Comparison of ENCODE assay signal across 9 cellular contexts in genomic region chr17:35374766-35375344, GRCh38. TPM values are rescaled to one million over a fixed set of nuclear protein-coding genes. Genes with fewer than 3 reads are reported as not detected.
DNase-seq lines count a peak whose midpoint lies in the region; ATAC-seq and TF ChIP-seq lines count a peak whose summit lies in the region.
"Had no signal": no experiment of that assay in that cellular context is flagged by ENCODE, and none has a peak within 500 bp of the region (broad histone marks: within the 10 kb centered on the region; RNA-seq: fewer than 3 reads in every experiment).

No MANE protein-coding gene starts in this region.

- H3K4me1 ChIP-seq in PC-9 (replicated peaks; ENCODE audit: insufficient read depth) (peaks cover 15% of the 10 kb centered on the region; the same call in 1 of the 2 replicates), esophagus muscularis mucosa (peaks cover 8 to 40% (median 22%) of the 10 kb centered on the region in 4 donors), sigmoid colon (peaks cover 0 to 24% (median 0%) of the 10 kb centered on the region in 4 donors)

- BruUV-seq in PC-9 (replicated peaks; lab: Mats Ljungman, UMichigan): no TSS peak

- DNase-seq in PC-9: no peak
- no peak for DNase-seq in esophagus muscularis mucosa (ENCODE audit: extremely low spot score)
- no peak for DNase-seq in sigmoid colon
- DNase-seq in KBM-7: no peak
- DNase-seq in cortex of kidney (lab: John Stamatoyannopoulos, UW): no peak
- DNase-seq: NCI-H510A had no signal

- 31% methylated on average over 3 of the region's 3 CpGs for WGBS in esophagus muscularis mucosa
- 30 to 39% methylated on average over 3 of the region's 3 CpGs for WGBS in sigmoid colon, 2 donors

- no peak overlapping the region for H2AFZ ChIP-seq in PC-9

- H3K36me3 ChIP-seq in PC-9 (ENCODE audit: low read depth) (no peaks in the 10 kb centered on the region), esophagus muscularis mucosa (no peaks in the 10 kb centered on the region), sigmoid colon (no peaks in the 10 kb centered on the region)

- TF ChIP-seq EP300 in esophagus muscularis mucosa (IDR thresholded peaks at IDR 0.05) (no peak), sigmoid colon (IDR thresholded peaks at IDR 0.05) (no peak)

- H3F3A ChIP-seq in PC-9 (ENCODE audit: insufficient read depth, low read depth): no peaks in the 10 kb centered on the region

- no peaks in the 10 kb centered on the region for H3K79me2 ChIP-seq in PC-9 (ENCODE audit: low read depth)

- intact Hi-C loops in PC-9 (cut with micrococcal nuclease; ENCODE audit: unreplicated experiment) (loop anchor here (10.0 kb wide), 2 partner anchors 80 to 90 kb away; no protein-coding TSS in a partner anchor), esophagus muscularis mucosa (cut with DNase I) (loop anchor here (5.0 kb wide), 1 partner anchor 57 kb away; the partner anchor contains the start of gene SLFN12), sigmoid colon (cut with DNase I) (loop anchor here (5.0 kb wide), 3 partner anchors 72 to 162 kb away; partner anchors contain the start of genes SLFN12L and SLFN13)

- no peaks in the 10 kb centered on the region for H4K20me1 ChIP-seq in PC-9 (ENCODE audit: insufficient read depth)

- H3K9me3 ChIP-seq in PC-9 (ENCODE audit: insufficient read depth, low read depth) (no peaks in the 10 kb centered on the region), esophagus muscularis mucosa (no peaks in the 10 kb centered on the region), sigmoid colon (no peaks in the 10 kb centered on the region)

- in situ Hi-C loops in KBM-7 (cut with MboI; ENCODE audit: low pct_unique_long_range_greater_than_20kb, low sequenced_read_pairs): loop anchor here (25.0 kb wide), 1 partner anchor 162 kb away; the partner anchor contains the start of gene SLFN12L

- H3K4me2 ChIP-seq in PC-9: peak overlapping the region; percentile 78

- ATAC-seq in GM19328 (IDR thresholded peaks at IDR 0.05; ENCODE audit: unreplicated experiment): no peak
- ATAC-seq in GM21786 (IDR thresholded peaks at IDR 0.05; ENCODE audit: unreplicated experiment): no peak

- H3K27ac ChIP-seq in PC-9 (no peak overlapping the region), esophagus muscularis mucosa (replicated peaks in 1 of 4) (peak overlapping the region; percentile 81 to 94 (median 90)), sigmoid colon (peak overlapping the region; percentile 91 to 95 (median 93))

- H3K27me3 ChIP-seq in PC-9 (ENCODE audit: insufficient read depth, low read depth) (peaks cover 49% of the 10 kb centered on the region), esophagus muscularis mucosa (peaks cover 0 to 28% (median 0%) of the 10 kb centered on the region in 4 donors), sigmoid colon (peaks cover 0 to 24% (median 0%) of the 10 kb centered on the region in 3 donors)

- no peaks in the 10 kb centered on the region for H3K9me2 ChIP-seq in PC-9 (ENCODE audit: insufficient read depth)

- TF ChIP-seq CTCF in PC-9 (conservative IDR thresholded peaks at IDR 0.05) (no peak), esophagus muscularis mucosa (IDR thresholded peaks at IDR 0.05) (no peak), sigmoid colon (IDR thresholded peaks at IDR 0.05) (no peak)

- POLR2A ChIA-PET in PC-9 (lab: Charles Lee; ENCODE audit: unreplicated experiment): no interaction called here

- H3K4me3 ChIP-seq in GM08714 (ENCODE audit: low read length) (peak overlapping the region; percentile 67; the same call in 1 of the 2 replicates), PC-9 (peak overlapping the region; percentile 57), esophagus muscularis mucosa (peak overlapping the region; percentile 57 to 85 (median 63)), sigmoid colon (peak overlapping the region; percentile 52 to 67 (median 64))

- TF ChIP-seq POLR2A in esophagus muscularis mucosa (IDR thresholded peaks at IDR 0.05; ENCODE audit: low read depth) (no peak), sigmoid colon (IDR thresholded peaks at IDR 0.05) (no peak)

- CTCF ChIA-PET in PC-9 (lab: Charles Lee): interaction anchor here (0.6 kb wide), 1 partner anchor 1483 kb away, joined by 4 read pairs; no protein-coding TSS in a partner anchor

RNA-seq across cellular contexts. Expression of gene SLFN11, which starts 1.4 kb away (rescaled TPM):
- total RNA-seq in PC-9 (2021) (0.46 and 0.53 TPM in 2 replicates), esophagus muscularis mucosa (10 to 100 TPM; 16.2 to 30.5 (median 22.7) TPM), sigmoid colon (10 to 100 TPM; 17.8 to 28.0 (median 25.7) TPM)
- polyA plus RNA-seq in sigmoid colon: 1 to 10 TPM; 1.2 to 4.6 (median 4.3) TPM

RNA-seq across cellular contexts. Expression of gene SLFN12, which starts 57.4 kb away (rescaled TPM):
- total RNA-seq in PC-9 (2021) (9.7 and 14.3 TPM in 2 replicates), esophagus muscularis mucosa (10 to 100 TPM in 1 of 4 donors, 1 to 10 TPM in 3; 6.6 to 11.2 (median 7.7) TPM), sigmoid colon (10 to 100 TPM in 2 of 4 donors, 1 to 10 TPM in 2; 6.4 to 19.9 (median 10.2) TPM)
- 1 to 10 TPM in 2 of 3 donors, under 1 TPM in 1; 0.69 to 1.2 (median 1.1) TPM for polyA plus RNA-seq in sigmoid colon

Comparison
In these comparisons a context has a peak if more than half of its experiments do, and no peak if none do; other contexts are left out.
1. RNA of gene SLFN11, which starts 1.4 kb away (total RNA-seq): 17.8 to 28.0 TPM in sigmoid colon and 16.2 to 30.5 TPM in esophagus muscularis mucosa; 0.46 to 0.53 TPM in PC-9; every median in the first group is over 10 times any median in the second.
2. Peak in every context shown above with its lines, with median percentiles within 50 percentile points of each other: H3K4me3 ChIP-seq.